1 cellular context compared by ENCODE assay signal in the genomic region with DNA sequence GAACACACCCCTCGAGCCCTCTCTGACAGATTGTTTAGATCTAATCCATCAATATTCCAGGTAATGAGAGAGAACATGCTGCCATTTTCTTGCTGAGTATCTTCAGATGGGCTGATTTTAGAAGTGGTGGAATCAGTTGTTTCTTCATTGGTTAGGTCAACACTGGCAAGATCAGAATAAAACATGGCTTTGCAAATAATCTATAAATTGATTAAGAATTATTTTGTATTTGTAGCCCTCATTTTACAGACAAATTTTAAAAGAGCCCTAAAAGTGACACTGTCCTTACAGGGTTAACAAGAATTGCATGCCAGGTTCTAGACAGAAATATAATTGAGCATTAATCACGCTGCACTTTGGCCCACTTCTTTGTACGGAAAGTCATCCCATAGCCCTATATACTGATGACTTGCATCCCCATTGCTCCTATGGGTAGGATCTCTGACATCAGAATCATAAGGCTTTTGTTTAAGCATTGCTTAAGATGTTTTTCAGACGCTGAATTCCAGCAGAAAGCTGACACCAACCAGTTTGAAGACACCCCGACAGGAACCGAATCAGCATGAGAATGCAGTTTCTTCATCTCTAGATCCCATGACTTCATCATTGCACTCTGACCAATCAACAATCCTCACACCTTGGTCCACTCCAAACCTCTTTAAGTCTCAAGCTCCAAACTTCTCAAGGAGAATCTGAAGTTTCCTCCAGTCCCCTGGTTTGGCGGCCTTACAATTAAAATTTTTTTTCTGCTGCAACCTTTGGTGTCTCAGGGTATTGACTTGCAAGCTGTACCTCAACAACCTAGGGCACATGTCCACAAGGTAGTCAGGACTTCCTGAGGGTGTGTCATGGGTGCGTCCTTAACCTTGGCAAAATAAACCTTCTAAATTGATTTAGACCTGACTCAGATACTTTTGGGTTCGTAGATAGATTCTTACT.
TF ChIP-seq lines count a peak whose summit lies in the region.

No MANE protein-coding gene starts in this region.

TF ChIP-seq in K562, 482 proteins besides CTCF, POLR2A, EP300 and RAD21 (continued from another document and continues in another):
- TF ChIP-seq CHD2 (IDR thresholded peaks at IDR 0.05; ENCODE audit: low read depth, low read length) = no peak
- no peak for TF ChIP-seq ZNF23 (CRISPR knock-in tag; IDR thresholded peaks at IDR 0.05)
- TF ChIP-seq, protein P1, sequence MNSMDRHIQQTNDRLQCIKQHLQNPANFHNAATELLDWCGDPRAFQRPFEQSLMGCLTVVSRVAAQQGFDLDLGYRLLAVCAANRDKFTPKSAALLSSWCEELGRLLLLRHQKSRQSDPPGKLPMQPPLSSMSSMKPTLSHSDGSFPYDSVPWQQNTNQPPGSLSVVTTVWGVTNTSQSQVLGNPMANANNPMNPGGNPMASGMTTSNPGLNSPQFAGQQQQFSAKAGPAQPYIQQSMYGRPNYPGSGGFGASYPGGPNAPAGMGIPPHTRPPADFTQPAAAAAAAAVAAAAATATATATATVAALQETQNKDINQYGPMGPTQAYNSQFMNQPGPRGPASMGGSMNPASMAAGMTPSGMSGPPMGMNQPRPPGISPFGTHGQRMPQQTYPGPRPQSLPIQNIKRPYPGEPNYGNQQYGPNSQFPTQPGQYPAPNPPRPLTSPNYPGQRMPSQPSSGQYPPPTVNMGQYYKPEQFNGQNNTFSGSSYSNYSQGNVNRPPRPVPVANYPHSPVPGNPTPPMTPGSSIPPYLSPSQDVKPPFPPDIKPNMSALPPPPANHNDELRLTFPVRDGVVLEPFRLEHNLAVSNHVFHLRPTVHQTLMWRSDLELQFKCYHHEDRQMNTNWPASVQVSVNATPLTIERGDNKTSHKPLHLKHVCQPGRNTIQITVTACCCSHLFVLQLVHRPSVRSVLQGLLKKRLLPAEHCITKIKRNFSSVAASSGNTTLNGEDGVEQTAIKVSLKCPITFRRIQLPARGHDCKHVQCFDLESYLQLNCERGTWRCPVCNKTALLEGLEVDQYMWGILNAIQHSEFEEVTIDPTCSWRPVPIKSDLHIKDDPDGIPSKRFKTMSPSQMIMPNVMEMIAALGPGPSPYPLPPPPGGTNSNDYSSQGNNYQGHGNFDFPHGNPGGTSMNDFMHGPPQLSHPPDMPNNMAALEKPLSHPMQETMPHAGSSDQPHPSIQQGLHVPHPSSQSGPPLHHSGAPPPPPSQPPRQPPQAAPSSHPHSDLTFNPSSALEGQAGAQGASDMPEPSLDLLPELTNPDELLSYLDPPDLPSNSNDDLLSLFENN (IDR thresholded peaks at IDR 0.05; ENCODE audit: low read depth in 2 of 2, low read length in 2 of 2) = no peak
- TF ChIP-seq HEY1 (CRISPR knock-in tag; IDR thresholded peaks at IDR 0.05; ENCODE audit: borderline replicate concordance) = no peak
- no peak for TF ChIP-seq ZFP91 (CRISPR knock-in tag; IDR thresholded peaks at IDR 0.05)
- no peak for TF ChIP-seq E2F4 (CRISPR knock-in tag; IDR thresholded peaks at IDR 0.05; ENCODE audit: low read depth)
- TF ChIP-seq PURB (CRISPR knock-in tag; IDR thresholded peaks at IDR 0.05; ENCODE audit: low read depth) = no peak
- TF ChIP-seq ZNF57 (CRISPR knock-in tag; IDR thresholded peaks at IDR 0.05) = no peak
- no peak for TF ChIP-seq CBX2 (IDR thresholded peaks at IDR 0.05; ENCODE audit: insufficient read depth, low read length, poor library complexity, severe bottlenecking)
- no peak for TF ChIP-seq PHF8 (IDR thresholded peaks at IDR 0.05; ENCODE audit: borderline replicate concordance, low read length)
- TF ChIP-seq TAF9B (IDR thresholded peaks at IDR 0.05; ENCODE audit: partially characterized antibody) = no peak
- no peak for TF ChIP-seq SP1 (CRISPR knock-in tag; IDR thresholded peaks at IDR 0.05)
- no peak for TF ChIP-seq ZNF224 (CRISPR knock-in tag; IDR thresholded peaks at IDR 0.05)
- no peak for TF ChIP-seq SP2 (IDR thresholded peaks at IDR 0.05; ENCODE audit: extremely low read depth, low read depth, low read length, poor library complexity, severe bottlenecking)
- TF ChIP-seq AFF4 (CRISPR knock-in tag; IDR thresholded peaks at IDR 0.05) = no peak
- peak; percentile 78 for TF ChIP-seq ZNF668 (CRISPR knock-in tag; IDR thresholded peaks at IDR 0.05)
- TF ChIP-seq RFX1 (IDR thresholded peaks at IDR 0.05) = no peak
- no peak for TF ChIP-seq ZSCAN29 (IDR thresholded peaks at IDR 0.05)
- no peak for TF ChIP-seq NR2C1 (IDR thresholded peaks at IDR 0.05)
- no peak for TF ChIP-seq NR2C1 (tag; IDR thresholded peaks at IDR 0.05)
- no peak for TF ChIP-seq HDAC3 (IDR thresholded peaks at IDR 0.05; ENCODE audit: borderline replicate concordance, partially characterized antibody)
- TF ChIP-seq, protein P2, sequence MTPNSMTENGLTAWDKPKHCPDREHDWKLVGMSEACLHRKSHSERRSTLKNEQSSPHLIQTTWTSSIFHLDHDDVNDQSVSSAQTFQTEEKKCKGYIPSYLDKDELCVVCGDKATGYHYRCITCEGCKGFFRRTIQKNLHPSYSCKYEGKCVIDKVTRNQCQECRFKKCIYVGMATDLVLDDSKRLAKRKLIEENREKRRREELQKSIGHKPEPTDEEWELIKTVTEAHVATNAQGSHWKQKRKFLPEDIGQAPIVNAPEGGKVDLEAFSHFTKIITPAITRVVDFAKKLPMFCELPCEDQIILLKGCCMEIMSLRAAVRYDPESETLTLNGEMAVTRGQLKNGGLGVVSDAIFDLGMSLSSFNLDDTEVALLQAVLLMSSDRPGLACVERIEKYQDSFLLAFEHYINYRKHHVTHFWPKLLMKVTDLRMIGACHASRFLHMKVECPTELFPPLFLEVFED (CRISPR knock-in tag; conservative IDR thresholded peaks at IDR 0.05) = no peak
- no peak for TF ChIP-seq NELFE (IDR thresholded peaks at IDR 0.05; ENCODE audit: insufficient read depth, insufficient read length)
- TF ChIP-seq ZNF561 (CRISPR knock-in tag; conservative IDR thresholded peaks at IDR 0.05) = no peak
- no peak for TF ChIP-seq SFPQ (IDR thresholded peaks at IDR 0.05; ENCODE audit: low read depth, low read length)
- no peak for TF ChIP-seq CBX8 (IDR thresholded peaks at IDR 0.05; ENCODE audit: borderline replicate concordance, extremely low read depth, low read depth, low read length, poor library complexity, severe bottlenecking)
- TF ChIP-seq SRSF7 (optimal IDR thresholded peaks at IDR 0.05; ENCODE audit: low read depth, low read length) = no peak
- TF ChIP-seq CREB1 (IDR thresholded peaks at IDR 0.05) = peak; percentile 44; the same call in 1 of the 2 replicates
- TF ChIP-seq CREB1 (CRISPR knock-in tag; IDR thresholded peaks at IDR 0.05) = no peak
- TF ChIP-seq, protein P3, sequence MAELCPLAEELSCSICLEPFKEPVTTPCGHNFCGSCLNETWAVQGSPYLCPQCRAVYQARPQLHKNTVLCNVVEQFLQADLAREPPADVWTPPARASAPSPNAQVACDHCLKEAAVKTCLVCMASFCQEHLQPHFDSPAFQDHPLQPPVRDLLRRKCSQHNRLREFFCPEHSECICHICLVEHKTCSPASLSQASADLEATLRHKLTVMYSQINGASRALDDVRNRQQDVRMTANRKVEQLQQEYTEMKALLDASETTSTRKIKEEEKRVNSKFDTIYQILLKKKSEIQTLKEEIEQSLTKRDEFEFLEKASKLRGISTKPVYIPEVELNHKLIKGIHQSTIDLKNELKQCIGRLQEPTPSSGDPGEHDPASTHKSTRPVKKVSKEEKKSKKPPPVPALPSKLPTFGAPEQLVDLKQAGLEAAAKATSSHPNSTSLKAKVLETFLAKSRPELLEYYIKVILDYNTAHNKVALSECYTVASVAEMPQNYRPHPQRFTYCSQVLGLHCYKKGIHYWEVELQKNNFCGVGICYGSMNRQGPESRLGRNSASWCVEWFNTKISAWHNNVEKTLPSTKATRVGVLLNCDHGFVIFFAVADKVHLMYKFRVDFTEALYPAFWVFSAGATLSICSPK (IDR thresholded peaks at IDR 0.05; ENCODE audit: borderline replicate concordance) = no peak
- no peak for TF ChIP-seq ZNF785 (CRISPR knock-in tag; IDR thresholded peaks at IDR 0.05)
- no peak for TF ChIP-seq NFXL1 (CRISPR knock-in tag; IDR thresholded peaks at IDR 0.05)
- no peak for TF ChIP-seq DDX20 (tag; IDR thresholded peaks at IDR 0.05; ENCODE audit: low read depth)
- TF ChIP-seq, protein P4, sequence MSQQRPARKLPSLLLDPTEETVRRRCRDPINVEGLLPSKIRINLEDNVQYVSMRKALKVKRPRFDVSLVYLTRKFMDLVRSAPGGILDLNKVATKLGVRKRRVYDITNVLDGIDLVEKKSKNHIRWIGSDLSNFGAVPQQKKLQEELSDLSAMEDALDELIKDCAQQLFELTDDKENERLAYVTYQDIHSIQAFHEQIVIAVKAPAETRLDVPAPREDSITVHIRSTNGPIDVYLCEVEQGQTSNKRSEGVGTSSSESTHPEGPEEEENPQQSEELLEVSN (IDR thresholded peaks at IDR 0.05; ENCODE audit: borderline replicate concordance in 1 of 2, extremely low read depth in 1 of 2, insufficient read depth in 1 of 2, insufficient read length in 1 of 2, low read depth in 1 of 2, low read length in 1 of 2, poor library complexity in 1 of 2, severe bottlenecking in 1 of 2) = peak in 1 of 2 experiments; percentile 23
- TF ChIP-seq MAFG (tag; conservative IDR thresholded peaks at IDR 0.05) = peak; percentile 96
- TF ChIP-seq TBP (optimal IDR thresholded peaks at IDR 0.05; ENCODE audit: low read depth, low read length) = no peak
- no peak for TF ChIP-seq ZC3H4 (CRISPR knock-in tag; IDR thresholded peaks at IDR 0.05; ENCODE audit: borderline replicate concordance)
- no peak for TF ChIP-seq ZNF699 (CRISPR knock-in tag; IDR thresholded peaks at IDR 0.05; ENCODE audit: insufficient replicate concordance)
- TF ChIP-seq GATAD2A (IDR thresholded peaks at IDR 0.05) = 0 out of 2 replicates have a peak, but pooled peaks have one; percentile 11
- TF ChIP-seq NCOA2 (IDR thresholded peaks at IDR 0.05; ENCODE audit: partially characterized antibody in 2 of 2) = no peak
